ENCODE assay signal across 9 cellular contexts in the genomic region with DNA sequence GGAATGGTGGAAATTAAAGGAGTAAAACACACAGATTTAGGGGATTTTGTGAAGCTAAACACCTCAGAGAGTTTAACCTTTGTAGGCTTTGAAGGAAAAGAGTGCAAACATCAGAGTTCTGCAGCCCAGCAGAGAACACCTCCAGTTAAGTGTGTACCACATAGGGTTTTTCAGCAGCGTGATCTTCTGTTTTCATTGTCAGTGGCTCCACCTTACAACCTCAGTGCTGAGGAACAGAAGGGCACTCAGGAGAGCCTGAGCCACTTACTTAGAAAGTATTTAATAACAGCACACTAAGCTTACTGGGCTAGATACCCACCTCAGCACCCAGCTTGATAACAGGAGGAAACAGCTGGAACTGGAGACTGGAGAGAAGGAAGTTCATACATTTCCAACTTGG. TPM values are rescaled to one million over a fixed set of nuclear protein-coding genes. Genes with fewer than 3 reads are reported as not detected.
DNase-seq lines count a peak whose midpoint lies in the region; ATAC-seq, FAIRE-seq and TF ChIP-seq lines count a peak whose summit lies in the region.
"Had no signal": no experiment of that assay in that cellular context is flagged by ENCODE, and none has a peak within 500 bp of the region (broad histone marks: within the 10 kb centered on the region; RNA-seq: fewer than 3 reads in every experiment).

No MANE protein-coding gene starts in this region.

- no peaks in the 10 kb centered on the region for H3K27me3 ChIP-seq in CD4-positive, CD25-positive, alpha-beta regulatory T cell (ENCODE audit: control insufficient read depth, insufficient read depth, low read length)
- H3K27me3 ChIP-seq in HAP-1 (ENCODE audit: low read depth) (no peaks in the 10 kb centered on the region), thyroid gland (no peaks in the 10 kb centered on the region)

- peak overlapping the region; percentile 93 to 97 (median 95) for H3K4me3 Mint-ChIP-seq in CD4-positive, CD25-positive, alpha-beta regulatory T cell
- H3K4me3 Mint-ChIP-seq in activated T-helper 17 cell treated with anti-CD3 and anti-CD28 coated beads, Interleukin-2, amount 50 U/mL, for 72 hours = peak overlapping the region; percentile 95
- peak overlapping the region; percentile 95 for H3K4me3 Mint-ChIP-seq in mesothelial cell of epicardium

- peak overlapping the region; percentile 94 for H3K27ac ChIP-seq in CD4-positive, CD25-positive, alpha-beta regulatory T cell (ENCODE audit: insufficient read depth, low read length, poor library complexity, severe bottlenecking)
- H3K27ac ChIP-seq in thyroid gland = no peak overlapping the region

- H3K27me3 Mint-ChIP-seq in CD4-positive, CD25-positive, alpha-beta regulatory T cell = no peaks in the 10 kb centered on the region
- no peaks in the 10 kb centered on the region for H3K27me3 Mint-ChIP-seq in activated T-helper 17 cell treated with anti-CD3 and anti-CD28 coated beads, Interleukin-2, amount 50 U/mL, for 72 hours
- H3K27me3 Mint-ChIP-seq in mesothelial cell of epicardium (ENCODE audit: low read depth) = no peaks in the 10 kb centered on the region

- peaks cover 55% of the 10 kb centered on the region for H3K4me1 ChIP-seq in CD4-positive, CD25-positive, alpha-beta regulatory T cell (ENCODE audit: control insufficient read depth, insufficient read depth, low read length, poor library complexity, severe bottlenecking)
- peaks cover 23% of the 10 kb centered on the region for H3K4me1 ChIP-seq in HAP-1
- H3K4me1 ChIP-seq in thyroid gland = peaks cover 21 to 29% of the 10 kb centered on the region in 2 donors

- peaks cover 28 to 63% (median 34%) of the 10 kb centered on the region in 4 donors for H3K4me1 Mint-ChIP-seq in CD4-positive, CD25-positive, alpha-beta regulatory T cell
- peaks cover 26% of the 10 kb centered on the region for H3K4me1 Mint-ChIP-seq in activated T-helper 17 cell treated with anti-CD3 and anti-CD28 coated beads, Interleukin-2, amount 50 U/mL, for 72 hours
- peaks cover 37% of the 10 kb centered on the region for H3K4me1 Mint-ChIP-seq in mesothelial cell of epicardium

- no peak for FAIRE-seq in HTR-8/SVneo (lab: Jason Lieb, UNC)

- peaks cover 14% of the 10 kb centered on the region for H3K36me3 ChIP-seq in CD4-positive, CD25-positive, alpha-beta regulatory T cell (ENCODE audit: control insufficient read depth, insufficient read depth, low read length)
- H3K36me3 ChIP-seq in HAP-1 (replicated peaks) = peaks cover 19% of the 10 kb centered on the region
- no peaks in the 10 kb centered on the region for H3K36me3 ChIP-seq in thyroid gland

- intact Hi-C loops in thyroid gland (cut with DNase I) = no loop called here

- TF ChIP-seq CTCF in mesothelial cell of epicardium (IDR thresholded peaks at IDR 0.05; ENCODE audit: unreplicated experiment) (no peak), thyroid gland (IDR thresholded peaks at IDR 0.05) (no peak)

- peak overlapping the region; percentile 98 to 99 (median 99) for H3K27ac Mint-ChIP-seq in CD4-positive, CD25-positive, alpha-beta regulatory T cell
- peak overlapping the region; percentile 97 for H3K27ac Mint-ChIP-seq in activated T-helper 17 cell treated with anti-CD3 and anti-CD28 coated beads, Interleukin-2, amount 50 U/mL, for 72 hours
- H3K27ac Mint-ChIP-seq in mesothelial cell of epicardium = peak overlapping the region; percentile 99

- peak in 1 of 3 donors; percentile 38 for DNase-seq in CD4-positive, CD25-positive, alpha-beta regulatory T cell
- no peak for DNase-seq in HAP-1 (ENCODE audit: low spot score in 2 of 2)
- no peak for DNase-seq in mesothelial cell of epicardium (ENCODE audit: low spot score in 2 of 2, unreplicated experiment in 2 of 2)
- DNase-seq in thyroid gland = no peak
- no peak for DNase-seq in HTR-8/SVneo (ENCODE audit: insufficient read length, low spot score)
- DNase-seq in NCI-H146 treated with DMSO at 0.1 percent for 48 hours (lab: John Stamatoyannopoulos, UW; ENCODE audit: unreplicated experiment) = no peak

- peaks cover 10% of the 10 kb centered on the region for H3K36me3 Mint-ChIP-seq in CD4-positive, CD25-positive, alpha-beta regulatory T cell
- H3K36me3 Mint-ChIP-seq in activated T-helper 17 cell treated with anti-CD3 and anti-CD28 coated beads, Interleukin-2, amount 50 U/mL, for 72 hours (ENCODE audit: low read depth) = peaks cover 61% of the 10 kb centered on the region
- H3K36me3 Mint-ChIP-seq in mesothelial cell of epicardium = peaks cover 11% of the 10 kb centered on the region

- H3K9me3 Mint-ChIP-seq in CD4-positive, CD25-positive, alpha-beta regulatory T cell = peaks cover 0 to 2% (median 0%) of the 10 kb centered on the region in 7 donors
- H3K9me3 Mint-ChIP-seq in activated T-helper 17 cell treated with anti-CD3 and anti-CD28 coated beads, Interleukin-2, amount 50 U/mL, for 72 hours = no peaks in the 10 kb centered on the region
- H3K9me3 Mint-ChIP-seq in mesothelial cell of epicardium = no peaks in the 10 kb centered on the region

- no peak for TF ChIP-seq POLR2A in thyroid gland (IDR thresholded peaks at IDR 0.05)

- 46 to 48% methylated on average over 1 of the region's 1 CpG for WGBS in thyroid gland, 2 donors

- H3K4me3 ChIP-seq in CD4-positive, CD25-positive, alpha-beta regulatory T cell (ENCODE audit: low read depth, low read length) = peak overlapping the region; percentile 98
- H3K4me3 ChIP-seq in HAP-1 (peak overlapping the region; percentile 88), thyroid gland (replicated peaks in 1 of 3) (no peak overlapping the region)

- no peaks in the 10 kb centered on the region for H3K9me3 ChIP-seq in CD4-positive, CD25-positive, alpha-beta regulatory T cell (ENCODE audit: control insufficient read depth in 2 of 2, low read length in 2 of 2)
- peaks cover 3% of the 10 kb centered on the region; the same call in 1 of the 2 replicates for H3K9me3 ChIP-seq in HAP-1
- H3K9me3 ChIP-seq in thyroid gland = no peaks in the 10 kb centered on the region

- in situ Hi-C loops in HAP-1 (cut with MboI; ENCODE audit: low sequenced_read_pairs) = no loop called here

- ATAC-seq in CD4-positive, CD25-positive, alpha-beta regulatory T cell (ENCODE audit: low read depth in 2 of 2) = no peak
- no peak for ATAC-seq in activated T-helper 17 cell treated with anti-CD3 and anti-CD28 coated beads, Interleukin-2, amount 50 U/mL, for 72 hours (replicated peaks)
- ATAC-seq in HG02870 (IDR thresholded peaks at IDR 0.05; ENCODE audit: unreplicated experiment) = no peak
- ATAC-seq: Panc1 had no signal

RNA-seq across cellular contexts. Expression of gene FBXW7, which starts 2.0 kb away (rescaled TPM):
- 146 TPM for total RNA-seq in CD4-positive, CD25-positive, alpha-beta regulatory T cell
- polyA plus RNA-seq in CD4-positive, CD25-positive, alpha-beta regulatory T cell = 10 to 100 TPM; 43.8 to 50.7 (median 47.4) TPM
- total RNA-seq in activated T-helper 17 cell treated with anti-CD3 and anti-CD28 coated beads, Interleukin-2, amount 50 U/mL, for 72 hours = 10 to 100 TPM; 37.4 to 39.6 TPM
- total RNA-seq in mesothelial cell of epicardium (41.2 to 46.4 TPM (median 45.9 TPM) in 3 replicates), thyroid gland (100 to 1,000 TPM in 1 of 4 donors, 10 to 100 TPM in 3; 72.2 to 105 (median 87.1) TPM)

Comparison
In these comparisons a context has a peak if more than half of its experiments do, and no peak if none do; other contexts are left out.
1. H3K4me3 ChIP-seq: peak in CD4-positive, CD25-positive, alpha-beta regulatory T cell (single experiment) and HAP-1 (single experiment); none in thyroid gland (0 of 3).
2. Peak in every context shown above with its lines, with median percentiles within 50 percentile points of each other: H3K27ac Mint-ChIP-seq and H3K4me3 Mint-ChIP-seq.